In genomic region chr15:67768592-67768991, GRCh38 we compare ENCODE assay signal across 19 cellular contexts. TPM values are rescaled to one million over a fixed set of nuclear protein-coding genes. Genes with fewer than 3 reads are reported as not detected.
DNase-seq lines count a peak whose midpoint lies in the region; ATAC-seq and TF ChIP-seq lines count a peak whose summit lies in the region.
"Had no signal": no experiment of that assay in that cellular context is flagged by ENCODE, and none has a peak within 500 bp of the region (broad histone marks: within the 10 kb centered on the region; RNA-seq: fewer than 3 reads in every experiment).

No MANE protein-coding gene starts in this region.

- peaks cover 64% of the 10 kb centered on the region for H3K4me1 Mint-ChIP-seq in glutamatergic neuron (ENCODE audit: low read depth, unreplicated experiment)

- no peak overlapping the region for H3K9ac ChIP-seq in PC-3 (ENCODE audit: low read length)

- no peak overlapping the region for H2AFZ ChIP-seq in PC-3 (ENCODE audit: low read length)
- H2AFZ ChIP-seq: GM23338 had no signal

- POLR2A ChIA-PET in PC-3 (lab: Charles Lee; ENCODE audit: unreplicated experiment), result no interaction called here

- CTCF ChIA-PET in PC-3 (lab: Charles Lee), result no interaction called here

- intact Hi-C loops in PC-3 (cut with micrococcal nuclease), result no loop called here

- H3K4me3 Mint-ChIP-seq in glutamatergic neuron (ENCODE audit: unreplicated experiment), result no peak overlapping the region
- H3K4me3 Mint-ChIP-seq: B cell; CD4-positive, alpha-beta T cell; GM23338 had no signal

- BruUV-seq in PC-3 (replicated peaks; lab: Mats Ljungman, UMichigan), result no TSS peak

- H3K27ac Mint-ChIP-seq in glutamatergic neuron (ENCODE audit: unreplicated experiment), result peak overlapping the region; percentile 82
- H3K27ac Mint-ChIP-seq: B cell; CD4-positive, alpha-beta T cell; GM23338 had no signal

- TF ChIP-seq CTCF in PC-3 (conservative IDR thresholded peaks at IDR 0.05; ENCODE audit: low read depth, low read length) (no peak), glutamatergic neuron (IDR thresholded peaks at IDR 0.05; ENCODE audit: partially characterized antibody, unreplicated experiment) (no peak)

- H4K20me1 ChIP-seq in PC-3 (ENCODE audit: low read length), result no peaks in the 10 kb centered on the region

- H3K27me3 Mint-ChIP-seq in glutamatergic neuron (ENCODE audit: unreplicated experiment), result peaks cover 2% of the 10 kb centered on the region
- H3K27me3 Mint-ChIP-seq: B cell; CD4-positive, alpha-beta T cell had no signal

- no peak overlapping the region for H3K4me3 ChIP-seq in PC-3 (ENCODE audit: low read length)
- H3K4me3 ChIP-seq: GM12878, GM23338 had no signal

- DNase-seq in EH (ENCODE audit: low read depth) (peak; percentile 29), M059J (ENCODE audit: low read depth) (peak; percentile 4), PC-3 (peak; percentile 11), glutamatergic neuron (no peak), dedifferentiated amniotic fluid mesenchymal stem cell (ENCODE audit: extremely low spot score) (no peak), SHP77 treated with DMSO at 0.1 percent for 48 hours (lab: John Stamatoyannopoulos, UW) (no peak)
- no peak for DNase-seq in activated CD4-positive, alpha-beta T cell treated with anti-CD3 and anti-CD28 coated beads for 1 hour
- DNase-seq: C1 segment of cervical spinal cord; Calu3; CD4-positive, alpha-beta T cell; DMS 273 treated with DMSO at 0.1 percent for 48 hours; H7 had no signal

- H3K9me3 ChIP-seq in PC-3 (ENCODE audit: low read length), result no peaks in the 10 kb centered on the region

- H3K27me3 ChIP-seq in PC-3 (ENCODE audit: low read length), result no peaks in the 10 kb centered on the region

- no peak overlapping the region for H3K4me2 ChIP-seq in PC-3 (ENCODE audit: low read length)
- H3K4me2 ChIP-seq: GM23338 had no signal

- H3K36me3 Mint-ChIP-seq in glutamatergic neuron (ENCODE audit: unreplicated experiment), result no peaks in the 10 kb centered on the region

- H3K27ac ChIP-seq in PC-3 (ENCODE audit: low read length), result no peak overlapping the region
- H3K27ac ChIP-seq: HL-60 had no signal

- no peaks in the 10 kb centered on the region for H3K79me2 ChIP-seq in PC-3 (ENCODE audit: low read length)

- no peaks in the 10 kb centered on the region for H3F3A ChIP-seq in PC-3 (ENCODE audit: low read length, unreplicated experiment)

- no peaks in the 10 kb centered on the region for H3K36me3 ChIP-seq in PC-3 (ENCODE audit: low read depth, low read length)

- ATAC-seq in PC-3, result peak; percentile 81
- ATAC-seq in HG03097 (IDR thresholded peaks at IDR 0.05; ENCODE audit: low FRiP score, unreplicated experiment), result no peak
- ATAC-seq: GM12878, GM23338 had no signal

- H3K9me2 ChIP-seq in PC-3 (replicated peaks; ENCODE audit: low read length), result no peaks in the 10 kb centered on the region

- peaks cover 4% of the 10 kb centered on the region for H3K9me3 Mint-ChIP-seq in glutamatergic neuron (ENCODE audit: unreplicated experiment)
- H3K9me3 Mint-ChIP-seq: CD4-positive, alpha-beta T cell; GM23338 had no signal

- H3K4me1 ChIP-seq in PC-3 (ENCODE audit: insufficient read depth, low read length), result no peaks in the 10 kb centered on the region

RNA-seq across cellular contexts. Expression of gene SKOR1, which starts 56.7 kb away (rescaled TPM):
- total RNA-seq in M059J (2014; rRNA removed; shearing (Covaris generic)), result 0.12 and 0.17 TPM in 2 replicates
- total RNA-seq in PC-3 (2014; rRNA removed) (0.11 and 0.35 TPM in 2 replicates), glutamatergic neuron (ENCODE audit: unreplicated experiment) (4.0 TPM)
- total RNA-seq: A172, Daoy, H7 had no signal

Comparison
In these comparisons a context has a peak if more than half of its experiments do, and no peak if none do; other contexts are left out.
1. DNase-seq: peak in EH (single experiment), M059J (single experiment) and PC-3 (single experiment); none in glutamatergic neuron (single experiment), activated CD4-positive, alpha-beta T cell treated with anti-CD3 and anti-CD28 coated beads for 1 hour (single experiment), dedifferentiated amniotic fluid mesenchymal stem cell (single experiment) and SHP77 treated with DMSO at 0.1 percent for 48 hours (single experiment).